10 cellular contexts compared by ENCODE assay signal in the genomic region with DNA sequence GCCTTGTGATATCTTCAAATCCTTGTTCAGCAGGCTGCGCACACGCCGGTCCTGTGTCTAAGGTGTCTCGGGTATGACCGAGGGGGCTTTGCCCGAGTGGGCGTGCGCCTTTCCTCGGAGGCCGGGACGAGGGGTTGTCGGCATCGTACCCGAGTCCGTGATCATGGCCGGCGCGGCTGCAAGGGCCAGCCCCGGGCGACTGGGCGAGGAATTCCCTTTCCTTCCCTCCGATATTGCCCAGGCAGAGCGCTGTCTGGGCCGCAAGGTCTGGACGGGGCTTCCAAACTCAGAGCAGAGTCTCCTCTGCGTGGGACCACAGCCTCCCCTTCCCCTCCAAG. TPM values are rescaled to one million over a fixed set of nuclear protein-coding genes. Genes with fewer than 3 reads are reported as not detected.
DNase-seq lines count a peak whose midpoint lies in the region; ATAC-seq and TF ChIP-seq lines count a peak whose summit lies in the region.
"Had no signal": no experiment of that assay in that cellular context is flagged by ENCODE, and none has a peak within 500 bp of the region (broad histone marks: within the 10 kb centered on the region; RNA-seq: fewer than 3 reads in every experiment).

No MANE protein-coding gene starts in this region.

- H3K36me3 Mint-ChIP-seq in central memory CD8-positive, alpha-beta T cell (ENCODE audit: insufficient read depth) = peaks cover 4% of the 10 kb centered on the region
- peaks cover 0 to 20% (median 12%) of the 10 kb centered on the region in 3 donors for H3K36me3 Mint-ChIP-seq in naive thymus-derived CD8-positive, alpha-beta T cell

- TF ChIP-seq CTCF in heart left ventricle (IDR thresholded peaks at IDR 0.05) = no peak
- TF ChIP-seq CTCF in upper lobe of left lung (IDR thresholded peaks at IDR 0.05) = no peak

- DNase-seq in heart left ventricle (no peak), Right ventricle myocardium superior (no peak), upper lobe of left lung (peak; percentile 18 to 84), NCI-H1436 treated with DMSO at 0.1 percent for 48 hours (lab: John Stamatoyannopoulos, UW) (no peak)
- DNase-seq in central memory CD8-positive, alpha-beta T cell (ENCODE audit: low spot score in 2 of 2) = no peak
- peak in 1 of 10 donors; percentile 58 for DNase-seq in naive thymus-derived CD8-positive, alpha-beta T cell
- no peak for DNase-seq in stimulated activated CD4-positive, alpha-beta T cell treated with anti-CD3 and anti-CD28 coated beads, Interleukin-2, amount 100 ng/mL, for 24 hours
- DNase-seq in effector CD4-positive, alpha-beta T cell = no peak
- DNase-seq: activated CD8-positive, alpha-beta memory T cell treated with anti-CD3 and anti-CD28 coated beads, Interleukin-2, amount 50 U/mL, for 4 hours; RPMI8226 had no signal

- POLR2A ChIA-PET in naive thymus-derived CD8-positive, alpha-beta T cell (lab: Charles Lee) = no interaction called here

- no peak for TF ChIP-seq POLR2A in heart left ventricle (IDR thresholded peaks at IDR 0.05)
- no peak for TF ChIP-seq POLR2A in upper lobe of left lung (IDR thresholded peaks at IDR 0.05)

- ATAC-seq in heart left ventricle (no peak), Right ventricle myocardium superior (ENCODE audit: poor library complexity) (no peak), upper lobe of left lung (ENCODE audit: low FRiP score in 2 of 2) (no peak)
- ATAC-seq in central memory CD8-positive, alpha-beta T cell (replicated peaks; ENCODE audit: extremely low read depth, poor library complexity, severe bottlenecking) = no peak
- no peak for ATAC-seq in naive thymus-derived CD8-positive, alpha-beta T cell

- peaks cover 4 to 44% (median 23%) of the 10 kb centered on the region in 12 donors for H3K4me1 ChIP-seq in heart left ventricle
- H3K4me1 ChIP-seq in upper lobe of left lung = peaks cover 12 to 25% (median 17%) of the 10 kb centered on the region in 4 donors

- H3K4me3 Mint-ChIP-seq in central memory CD8-positive, alpha-beta T cell = peak overlapping the region; percentile 69
- H3K4me3 Mint-ChIP-seq in naive thymus-derived CD8-positive, alpha-beta T cell = peak overlapping the region; percentile 67 to 84 (median 82)

- H3K27ac Mint-ChIP-seq in central memory CD8-positive, alpha-beta T cell (ENCODE audit: low read depth) = no peak overlapping the region
- H3K27ac Mint-ChIP-seq in naive thymus-derived CD8-positive, alpha-beta T cell = peak overlapping the region in 3 of 10 donors; percentile 13 to 63 (median 40)

- H3K4me3 ChIP-seq in heart left ventricle (peak overlapping the region in 9 of 12 donors; percentile 71 to 94 (median 79)), upper lobe of left lung (peak overlapping the region in 3 of 4 donors; percentile 77 to 89 (median 82))

- intact Hi-C loops in heart left ventricle (cut with DNase I) (loop anchor here in 2 of 10 donors (5.0 to 10.0 kb wide), 3 partner anchors 89 to 1344 kb away; a partner anchor contains a TSS), Right ventricle myocardium superior (cut with DNase I) (no loop called here)

- 67 to 78% (median 75%) methylated on average over 24 to 26 of the region's 26 CpGs for WGBS in heart left ventricle, 4 donors
- 72 to 80% methylated on average over 20 to 26 of the region's 26 CpGs for WGBS in upper lobe of left lung, 2 donors

- H3K9me3 ChIP-seq in heart left ventricle (peaks cover 0 to 33% (median 17%) of the 10 kb centered on the region in 12 donors), upper lobe of left lung (peaks cover 4 to 19% (median 16%) of the 10 kb centered on the region in 4 donors)

- H3K27me3 ChIP-seq in heart left ventricle = no peaks in the 10 kb centered on the region
- H3K27me3 ChIP-seq in upper lobe of left lung = no peaks in the 10 kb centered on the region

- peak overlapping the region in 1 of 12 donors; percentile 94 for H3K27ac ChIP-seq in heart left ventricle
- H3K27ac ChIP-seq in upper lobe of left lung = peak overlapping the region in 1 of 4 donors; percentile 83

- H3K36me3 ChIP-seq in heart left ventricle (no peaks in the 10 kb centered on the region), upper lobe of left lung (no peaks in the 10 kb centered on the region)

- H3K9me3 Mint-ChIP-seq in central memory CD8-positive, alpha-beta T cell = peaks cover 17% of the 10 kb centered on the region
- peaks cover 9 to 30% (median 19%) of the 10 kb centered on the region in 9 donors for H3K9me3 Mint-ChIP-seq in naive thymus-derived CD8-positive, alpha-beta T cell

- TF ChIP-seq EP300 in upper lobe of left lung (IDR thresholded peaks at IDR 0.05) = no peak

- no peaks in the 10 kb centered on the region for H3K27me3 Mint-ChIP-seq in central memory CD8-positive, alpha-beta T cell
- H3K27me3 Mint-ChIP-seq in naive thymus-derived CD8-positive, alpha-beta T cell = no peaks in the 10 kb centered on the region

- peaks cover 19% of the 10 kb centered on the region for H3K4me1 Mint-ChIP-seq in central memory CD8-positive, alpha-beta T cell
- H3K4me1 Mint-ChIP-seq in naive thymus-derived CD8-positive, alpha-beta T cell = peaks cover 18 to 20% (median 20%) of the 10 kb centered on the region in 4 donors

RNA-seq across cellular contexts. Expression of a gene that starts 59.7 kb away (rescaled TPM):
- 1 to 10 TPM; 2.6 to 9.5 (median 5.1) TPM for total RNA-seq in heart left ventricle
- 1 to 10 TPM; 3.6 to 4.7 TPM for polyA plus RNA-seq in heart left ventricle
- 5.2 TPM for total RNA-seq in Right ventricle myocardium superior
- 1 to 10 TPM in 1 of 2 experiments, under 1 TPM in 1; 0.88 to 2.0 TPM for total RNA-seq in naive thymus-derived CD8-positive, alpha-beta T cell
- 1 to 10 TPM; 2.4 to 4.8 (median 4.4) TPM for polyA plus RNA-seq in naive thymus-derived CD8-positive, alpha-beta T cell
- 10 to 100 TPM in 5 of 6 donors, 1 to 10 TPM in 1; 8.2 to 41.2 (median 17.4) TPM for total RNA-seq in upper lobe of left lung

Comparison
In these comparisons a context has a peak if more than half of its experiments do, and no peak if none do; other contexts are left out.
1. DNase-seq: peak in upper lobe of left lung (2 of 2); none in heart left ventricle (0 of 5), Right ventricle myocardium superior (single experiment), central memory CD8-positive, alpha-beta T cell (0 of 2), stimulated activated CD4-positive, alpha-beta T cell treated with anti-CD3 and anti-CD28 coated beads, Interleukin-2, amount 100 ng/mL, for 24 hours (0 of 2), NCI-H1436 treated with DMSO at 0.1 percent for 48 hours (single experiment) and effector CD4-positive, alpha-beta T cell (single experiment).